In genomic region chr15:63503739-63504246, GRCh38 we compare ENCODE assay signal across 8 cellular contexts. TPM values are rescaled to one million over a fixed set of nuclear protein-coding genes. Genes with fewer than 3 reads are reported as not detected.
A peak's percentile ranks its signal among the peaks of the same experiment; 100 is the strongest.
DNase-seq lines count a peak whose midpoint lies in the region; ATAC-seq, FAIRE-seq and TF ChIP-seq lines count a peak whose summit lies in the region.

No MANE protein-coding gene starts in this region.

- peak; percentile 36 for DNase-seq in NCI-H748 (lab: John Stamatoyannopoulos, UW; ENCODE audit: unreplicated experiment)
- DNase-seq in NCI-H748 treated with DMSO at 0.1 percent for 48 hours (lab: John Stamatoyannopoulos, UW) = no peak
- DNase-seq in RPMI7951 (ENCODE audit: low read depth) = peak; percentile 84
- peak; percentile 80 for DNase-seq in activated gamma-delta T cell treated with anti-CD3 and anti-CD28 coated beads, Interleukin-2, amount 50 U/mL, for 16 hours (ENCODE audit: low read depth)
- DNase-seq in Right ventricle myocardium superior = no peak
- DNase-seq in prostate gland (ENCODE audit: low spot score) = peak; percentile 34
- peak; percentile 74 for DNase-seq in urothelium cell line (ENCODE audit: low spot score)

- WGBS in prostate gland = 3% methylated on average over 28 of the region's 28 CpGs

- peak overlapping the region; percentile 79 to 91 for H3K4me3 ChIP-seq in prostate gland

- no peaks in the 10 kb centered on the region for H3K36me3 ChIP-seq in prostate gland

- H3K9me3 ChIP-seq in prostate gland = no peaks in the 10 kb centered on the region

- peaks cover 22% of the 10 kb centered on the region for H3K4me1 ChIP-seq in prostate gland (replicated peaks)

- intact Hi-C loops in Right ventricle myocardium superior (cut with DNase I) (loop anchor here (5.0 kb wide), 1 partner anchor 94 kb away; the partner anchor contains the start of gene FBXL22), prostate gland (cut with DNase I) (loop anchor here (1.0 to 5.0 kb wide), 2 partner anchors 36 to 93 kb away; no protein-coding TSS in a partner anchor)

- H3K27ac ChIP-seq in prostate gland = peak overlapping the region; percentile 91 to 99

- H3K27me3 ChIP-seq in prostate gland (replicated peaks; ENCODE audit: insufficient read depth) = no peaks in the 10 kb centered on the region

- no peak for TF ChIP-seq CTCF in prostate gland (IDR thresholded peaks at IDR 0.05)

- FAIRE-seq in urothelium cell line (lab: Jason Lieb, UNC) = peak; percentile 58

- TF ChIP-seq POLR2A in prostate gland (IDR thresholded peaks at IDR 0.05) = no peak

- ATAC-seq in HG03066 (IDR thresholded peaks at IDR 0.05; ENCODE audit: low read depth, unreplicated experiment) (peak; percentile 20), Right ventricle myocardium superior (ENCODE audit: poor library complexity) (peak; percentile 28)

RNA-seq across cellular contexts. Expression of gene USP3, which starts 0.6 kb away (rescaled TPM):
- 28.2 and 39.3 TPM in 2 replicates for total RNA-seq in RPMI7951 (2014; rRNA removed; shearing (Covaris generic))
- total RNA-seq in Right ventricle myocardium superior (15.9 TPM), prostate gland (10 to 100 TPM; 44.2 to 45.8 TPM)

Comparison
In these comparisons a context has a peak if more than half of its experiments do, and no peak if none do; other contexts are left out.
1. DNase-seq: peak in NCI-H748 (single experiment), RPMI7951 (single experiment), activated gamma-delta T cell treated with anti-CD3 and anti-CD28 coated beads, Interleukin-2, amount 50 U/mL, for 16 hours (single experiment), prostate gland (single experiment) and urothelium cell line (single experiment); none in NCI-H748 treated with DMSO at 0.1 percent for 48 hours (single experiment) and Right ventricle myocardium superior (single experiment).